11 cellular contexts compared by ENCODE assay signal in genomic region chr9:137917795-137918194, GRCh38. TPM values are rescaled to one million over a fixed set of nuclear protein-coding genes. Genes with fewer than 3 reads are reported as not detected.
"Had no signal": no experiment of that assay in that cellular context is flagged by ENCODE, and none has a peak within 500 bp of the region (broad histone marks: within the 10 kb centered on the region; RNA-seq: fewer than 3 reads in every experiment).

No MANE protein-coding gene starts in this region.

- H3K27ac Mint-ChIP-seq: HFFc6 had no signal

- H3K9ac ChIP-seq: GM23248 had no signal

- H3K36me3 ChIP-seq: HAP-1 had no signal

- H3K9me3 ChIP-seq: HAP-1 had no signal

- H3K4me1 ChIP-seq: HAP-1 had no signal

- ATAC-seq: HCT116, HepG2 had no signal

- H3K27ac ChIP-seq: GM23248, HL-60 had no signal

- H2AFZ ChIP-seq: GM23248 had no signal

- H3K4me3 Mint-ChIP-seq: HFFc6, IgD-negative memory B cell had no signal

- FAIRE-seq: HepG2 had no signal

- DNase-seq: GM23248, GOT3, H7, HFFc6, KBM-7 had no signal

- H3K4me3 ChIP-seq: GM23248, HAP-1 had no signal

- H3K4me1 Mint-ChIP-seq: IgD-negative memory B cell had no signal

RNA-seq across cellular contexts. Expression of gene CACNA1B, which starts 40.2 kb away (rescaled TPM):
- total RNA-seq: GM23248, H4, HFFc6 had no signal
